ENCODE assay signal across 9 cellular contexts in genomic region chr14:99575043-99576023, GRCh38. TPM values are rescaled to one million over a fixed set of nuclear protein-coding genes. Genes with fewer than 3 reads are reported as not detected.
DNase-seq lines count a peak whose midpoint lies in the region; ATAC-seq, FAIRE-seq and TF ChIP-seq lines count a peak whose summit lies in the region.
"Had no signal": no experiment of that assay in that cellular context is flagged by ENCODE, and none has a peak within 500 bp of the region (broad histone marks: within the 10 kb centered on the region; RNA-seq: fewer than 3 reads in every experiment).

No MANE protein-coding gene starts in this region.

- no peak for TF ChIP-seq POLR2A in HCT116 (IDR thresholded peaks at IDR 0.05; ENCODE audit: borderline replicate concordance, extremely low read depth, insufficient read depth, insufficient read length)

- peak overlapping the region; percentile 48 for H3K27ac ChIP-seq in HCT116 (ENCODE audit: low read depth, low read length)

- no peaks in the 10 kb centered on the region for H3K9me3 Mint-ChIP-seq in stimulated activated naive CD8-positive, alpha-beta T cell treated with anti-CD3 and anti-CD28 coated beads, Interleukin-15, Interleukin-2, amounts not matched to agents 100 ng/mL and 50 ng/mL, for 24 hours
- H3K9me3 Mint-ChIP-seq in CD14-positive monocyte: no peaks in the 10 kb centered on the region
- no peaks in the 10 kb centered on the region for H3K9me3 Mint-ChIP-seq in activated T-helper 1 cell treated with anti-CD3 and anti-CD28 coated beads, Interleukin-12 subunit alpha, Interleukin-12 subunit beta, Interleukin-2, Interleukin-4 antibody, amounts not matched to agents 30 ng/mL and 10 ng/mL and 1 ng/mL, durations not matched to agents 14 hours and 24 hours and 36 hours

- peak overlapping the region in 1 of 2 experiments; percentile 30; a peak in 2 of 4 replicates for H3K4me3 ChIP-seq in HCT116 (replicated peaks in 1 of 2; ENCODE audit: low read depth in 1 of 2, low read length in 2 of 2)

- intact Hi-C loops in HCT116 (cut with micrococcal nuclease) (no loop called here), left cardiac atrium (cut with DNase I) (no loop called here), CD14-positive monocyte (cut with micrococcal nuclease) (no loop called here)
- intact Hi-C loops in activated T-helper 1 cell treated with anti-CD3 and anti-CD28 coated beads, Interleukin-12 subunit alpha, Interleukin-12 subunit beta, Interleukin-2, Interleukin-4 antibody, amounts not matched to agents 30 ng/mL and 10 ng/mL and 1 ng/mL, durations not matched to agents 14 hours and 24 hours and 36 hours (cut with micrococcal nuclease): no loop called here

- BruUV-seq in HCT116 (replicated peaks; lab: Mats Ljungman, UMichigan): no TSS peak

- H3K4me3 Mint-ChIP-seq in stimulated activated naive CD8-positive, alpha-beta T cell treated with anti-CD3 and anti-CD28 coated beads, Interleukin-15, Interleukin-2, amounts not matched to agents 100 ng/mL and 50 ng/mL, for 24 hours: no peak overlapping the region
- H3K4me3 Mint-ChIP-seq in CD14-positive monocyte: no peak overlapping the region
- no peak overlapping the region for H3K4me3 Mint-ChIP-seq in activated T-helper 1 cell treated with anti-CD3 and anti-CD28 coated beads, Interleukin-12 subunit alpha, Interleukin-12 subunit beta, Interleukin-2, Interleukin-4 antibody, amounts not matched to agents 30 ng/mL and 10 ng/mL and 1 ng/mL, durations not matched to agents 14 hours and 24 hours and 36 hours

- H3K36me3 Mint-ChIP-seq in stimulated activated naive CD8-positive, alpha-beta T cell treated with anti-CD3 and anti-CD28 coated beads, Interleukin-15, Interleukin-2, amounts not matched to agents 100 ng/mL and 50 ng/mL, for 24 hours (ENCODE audit: low read depth): no peaks in the 10 kb centered on the region
- H3K36me3 Mint-ChIP-seq in CD14-positive monocyte: no peaks in the 10 kb centered on the region
- no peaks in the 10 kb centered on the region for H3K36me3 Mint-ChIP-seq in activated T-helper 1 cell treated with anti-CD3 and anti-CD28 coated beads, Interleukin-12 subunit alpha, Interleukin-12 subunit beta, Interleukin-2, Interleukin-4 antibody, amounts not matched to agents 30 ng/mL and 10 ng/mL and 1 ng/mL, durations not matched to agents 14 hours and 24 hours and 36 hours (ENCODE audit: low read depth)

- peak overlapping the region; percentile 82 for H3K4me2 ChIP-seq in HCT116 (ENCODE audit: low read length)

- peaks cover 60% of the 10 kb centered on the region for H3K79me2 ChIP-seq in HCT116 (ENCODE audit: insufficient read depth, low read length)

- RAD21 ChIA-PET in HCT116 (lab: Charles Lee; ENCODE audit: low non-redundant PET in 1 of 2, low total read pairs in 2 of 2, uncharacterized antibody in 2 of 2, unreplicated experiment in 2 of 2): interaction anchor here (0.6 to 1.5 kb wide), 3 partner anchors 27 to 324 kb away, joined by 3 to 5 read pairs (median 4); no protein-coding TSS in a partner anchor

- peaks cover 61 to 64% of the 10 kb centered on the region in 2 experiments for H3K4me1 ChIP-seq in HCT116 (ENCODE audit: control insufficient read depth in 1 of 2, insufficient read depth in 2 of 2, low read length in 2 of 2)

- peak overlapping the region; percentile 14 for H3K27ac Mint-ChIP-seq in stimulated activated naive CD8-positive, alpha-beta T cell treated with anti-CD3 and anti-CD28 coated beads, Interleukin-15, Interleukin-2, amounts not matched to agents 100 ng/mL and 50 ng/mL, for 24 hours
- no peak overlapping the region for H3K27ac Mint-ChIP-seq in CD14-positive monocyte
- no peak overlapping the region for H3K27ac Mint-ChIP-seq in activated T-helper 1 cell treated with anti-CD3 and anti-CD28 coated beads, Interleukin-12 subunit alpha, Interleukin-12 subunit beta, Interleukin-2, Interleukin-4 antibody, amounts not matched to agents 30 ng/mL and 10 ng/mL and 1 ng/mL, durations not matched to agents 14 hours and 24 hours and 36 hours

- FAIRE-seq in RCC 7860 (lab: Jason Lieb, UNC): peak; percentile 79
- FAIRE-seq: frontal cortex had no signal

- DNase-seq in HCT116 (ENCODE audit: low read depth, low spot score) (no peak), RCC 7860 (ENCODE audit: low spot score) (peak; percentile 87), left cardiac atrium (no peak), CD14-positive monocyte (ENCODE audit: low spot score) (no peak), hepatic stellate cell (ENCODE audit: low spot score) (no peak)
- DNase-seq in activated T-helper 1 cell treated with anti-CD3 and anti-CD28 coated beads, Interleukin-12 subunit alpha, Interleukin-12 subunit beta, Interleukin-2, Interleukin-4 antibody, amounts not matched to agents 30 ng/mL and 10 ng/mL and 1 ng/mL, durations not matched to agents 14 hours and 24 hours and 36 hours (ENCODE audit: low spot score): no peak

- TF ChIP-seq CTCF in HCT116 (IDR thresholded peaks at IDR 0.05 in 2 of 3, conservative IDR thresholded peaks at IDR 0.05 in 1 of 3; ENCODE audit: borderline replicate concordance in 1 of 3, insufficient read depth in 1 of 3, low read depth in 2 of 3, low read length in 2 of 3) (peak in 2 of 3 experiments; percentile 43 to 57; a peak in 3 of 6 replicates), CD14-positive monocyte (IDR thresholded peaks at IDR 0.05) (no peak)

- H3K27me3 Mint-ChIP-seq in stimulated activated naive CD8-positive, alpha-beta T cell treated with anti-CD3 and anti-CD28 coated beads, Interleukin-15, Interleukin-2, amounts not matched to agents 100 ng/mL and 50 ng/mL, for 24 hours: no peaks in the 10 kb centered on the region
- peaks cover 0 to 1% (median 0%) of the 10 kb centered on the region in 3 donors for H3K27me3 Mint-ChIP-seq in CD14-positive monocyte (ENCODE audit: low read depth in 3 of 3)
- no peaks in the 10 kb centered on the region for H3K27me3 Mint-ChIP-seq in activated T-helper 1 cell treated with anti-CD3 and anti-CD28 coated beads, Interleukin-12 subunit alpha, Interleukin-12 subunit beta, Interleukin-2, Interleukin-4 antibody, amounts not matched to agents 30 ng/mL and 10 ng/mL and 1 ng/mL, durations not matched to agents 14 hours and 24 hours and 36 hours (ENCODE audit: insufficient read depth)

- no peaks in the 10 kb centered on the region for H3K27me3 ChIP-seq in HCT116 (ENCODE audit: insufficient read depth, low read length)

- POLR2A ChIA-PET in HCT116 (lab: Charles Lee): interaction anchor here (0.5 kb wide), 1 partner anchor 16 kb away, joined by 3 read pairs; no protein-coding TSS in a partner anchor

- no peak overlapping the region for H2AFZ ChIP-seq in HCT116 (ENCODE audit: low read depth, low read length, poor library complexity, severe bottlenecking)

- H3K9me3 ChIP-seq in HCT116 (ENCODE audit: control insufficient read depth in 1 of 2, insufficient read depth in 1 of 2, low read depth in 1 of 2, low read length in 2 of 2): no peaks in the 10 kb centered on the region

- no peak for TF ChIP-seq RAD21 in HCT116 (IDR thresholded peaks at IDR 0.05; ENCODE audit: low read depth)

- CTCF ChIA-PET in HCT116 (lab: Charles Lee): interaction anchor here (1.2 to 2.5 kb wide), 2 partner anchors 29 to 53 kb away, joined by 3 to 8 read pairs; partner anchors contain the start of gene CCDC85C

- peak overlapping the region; percentile 32 for H3K9ac ChIP-seq in HCT116 (ENCODE audit: low read length)

- ATAC-seq in HCT116: peak; percentile 63
- peak; percentile 42 to 52 for ATAC-seq in left cardiac atrium
- no peak for ATAC-seq in GM18873 (IDR thresholded peaks at IDR 0.05; ENCODE audit: low FRiP score, unreplicated experiment)

- H3K9me2 ChIP-seq in HCT116 (ENCODE audit: insufficient read depth): no peaks in the 10 kb centered on the region

- H4K20me1 ChIP-seq in HCT116 (ENCODE audit: insufficient read depth): peaks cover 4% of the 10 kb centered on the region; the same call in 1 of the 2 replicates

- 0 out of 4 replicates have a peak, but pooled peaks cover 0 to 6% of the 10 kb centered on the region in 2 experiments for H3K36me3 ChIP-seq in HCT116 (ENCODE audit: control insufficient read depth in 1 of 2, insufficient read depth in 2 of 2, low read length in 2 of 2)

- peaks cover 4% of the 10 kb centered on the region for H3K4me1 Mint-ChIP-seq in stimulated activated naive CD8-positive, alpha-beta T cell treated with anti-CD3 and anti-CD28 coated beads, Interleukin-15, Interleukin-2, amounts not matched to agents 100 ng/mL and 50 ng/mL, for 24 hours (ENCODE audit: low read depth)
- no peaks in the 10 kb centered on the region for H3K4me1 Mint-ChIP-seq in CD14-positive monocyte
- H3K4me1 Mint-ChIP-seq in activated T-helper 1 cell treated with anti-CD3 and anti-CD28 coated beads, Interleukin-12 subunit alpha, Interleukin-12 subunit beta, Interleukin-2, Interleukin-4 antibody, amounts not matched to agents 30 ng/mL and 10 ng/mL and 1 ng/mL, durations not matched to agents 14 hours and 24 hours and 36 hours (ENCODE audit: low read depth): no peaks in the 10 kb centered on the region

TF ChIP-seq in HCT116, 20 proteins besides CTCF, POLR2A, EP300 and RAD21:
- TF ChIP-seq ZFX (IDR thresholded peaks at IDR 0.05) (0 out of 2 replicates have a peak, but pooled peaks have one; percentile 11), JUND (IDR thresholded peaks at IDR 0.05) (no peak), SRF (IDR thresholded peaks at IDR 0.05; ENCODE audit: low read depth) (no peak), EZH2 (IDR thresholded peaks at IDR 0.05) (no peak), MAX (IDR thresholded peaks at IDR 0.05) (no peak), YY1 (IDR thresholded peaks at IDR 0.05; ENCODE audit: extremely low read depth, insufficient replicate concordance, low read depth, low read length) (no peak)
TF ChIP-seq in HCT116: peak in this region for 1.

RNA-seq across cellular contexts. Expression of gene CCDC85C, which starts 28.7 kb away (rescaled TPM):
- total RNA-seq in HCT116 (2021; ENCODE audit: unreplicated experiment) (42.3 TPM), left cardiac atrium (10 to 100 TPM; 21.4 to 24.7 TPM)
- polyA plus RNA-seq in HCT116 (2012): 32.0 and 36.2 TPM in 2 replicates
- under 1 TPM in 1 of 2 donors, not detected in 1; 0.03 TPM for polyA plus RNA-seq in CD14-positive monocyte
- 7.4 and 7.6 TPM in 2 replicates for total RNA-seq in activated T-helper 1 cell treated with anti-CD3 and anti-CD28 coated beads, Interleukin-12 subunit alpha, Interleukin-12 subunit beta, Interleukin-2, Interleukin-4 antibody, amounts not matched to agents 30 ng/mL and 10 ng/mL and 1 ng/mL, durations not matched to agents 14 hours and 24 hours and 36 hours
